Comparison of ENCODE assay signal across 8 cellular contexts in genomic region chr2:63692002-63692606, GRCh38.
DNase-seq lines count a peak whose midpoint lies in the region; ATAC-seq and TF ChIP-seq lines count a peak whose summit lies in the region.

No MANE protein-coding gene starts in this region.

- 0 to 2% (median 0%) methylated on average over 1 of the region's 1 CpG for WGBS in adrenal gland, 4 donors

- DNase-seq in cardiac muscle cell (ENCODE audit: low read depth in 1 of 2, low spot score in 1 of 2) (peak; percentile 42 to 67), cardiac septum (ENCODE audit: low spot score) (no peak), NAMALWA (ENCODE audit: low spot score) (peak; percentile 74), adrenal gland (peak in 2 of 7 donors; percentile 24 to 29), hepatic stellate cell (ENCODE audit: low spot score) (peak; percentile 17), superior temporal gyrus (ENCODE audit: extremely low spot score) (peak; percentile 82), T-helper 9 cell (no peak)

- ATAC-seq in GM18498 (IDR thresholded peaks at IDR 0.05; ENCODE audit: unreplicated experiment): no peak

- no peaks in the 10 kb centered on the region for H3K27me3 ChIP-seq in cardiac muscle cell
- H3K27me3 ChIP-seq in adrenal gland: no peaks in the 10 kb centered on the region

- TF ChIP-seq CTCF in cardiac muscle cell (IDR thresholded peaks at IDR 0.05; ENCODE audit: low read depth, low read length): peak; percentile 48
- peak; percentile 29 to 72 (median 56) for TF ChIP-seq CTCF in adrenal gland (IDR thresholded peaks at IDR 0.05)

- no peak for TF ChIP-seq POLR2A in adrenal gland (IDR thresholded peaks at IDR 0.05)

- intact Hi-C loops in cardiac septum (cut with DNase I): no loop called here
- intact Hi-C loops in adrenal gland (cut with DNase I): loop anchor here in 1 of 2 donors (10.0 kb wide), 1 partner anchor 163 kb away; no protein-coding TSS in a partner anchor

- H3K9me3 ChIP-seq in cardiac muscle cell (ENCODE audit: low read depth) (no peaks in the 10 kb centered on the region), adrenal gland (replicated peaks in 1 of 3) (no peaks in the 10 kb centered on the region)

- H3K4me1 ChIP-seq in cardiac muscle cell (ENCODE audit: low read depth) (no peaks in the 10 kb centered on the region), adrenal gland (replicated peaks in 1 of 2) (no peaks in the 10 kb centered on the region)

- H3K4me3 ChIP-seq in cardiac muscle cell (no peak overlapping the region), adrenal gland (no peak overlapping the region)

- H3K36me3 ChIP-seq in cardiac muscle cell (no peaks in the 10 kb centered on the region), adrenal gland (replicated peaks in 1 of 2) (no peaks in the 10 kb centered on the region)

- no peak overlapping the region for H3K27ac ChIP-seq in cardiac muscle cell
- H3K27ac ChIP-seq in adrenal gland: no peak overlapping the region

Comparison
In these comparisons a context has a peak if more than half of its experiments do, and no peak if none do; other contexts are left out.
1. DNase-seq: peak in cardiac muscle cell (2 of 2), NAMALWA (single experiment), hepatic stellate cell (single experiment) and superior temporal gyrus (single experiment); none in cardiac septum (single experiment) and T-helper 9 cell (single experiment).